Comparison of ENCODE assay signal across 1 cellular context in genomic region chr20:49795125-49795424, GRCh38.
TF ChIP-seq lines count a peak whose summit lies in the region.

No MANE protein-coding gene starts in this region.

TF ChIP-seq in K562, 482 proteins besides CTCF, POLR2A, EP300 and RAD21:
- peak; percentile 47 for TF ChIP-seq BCOR (IDR thresholded peaks at IDR 0.05)
- TF ChIP-seq RBM25 (IDR thresholded peaks at IDR 0.05; ENCODE audit: low read depth, low read length, severe bottlenecking), result peak; percentile 57
- peak; percentile 22; the same call in 1 of the 2 replicates for TF ChIP-seq ARID1B (IDR thresholded peaks at IDR 0.05)
- TF ChIP-seq TRIM28 (IDR thresholded peaks at IDR 0.05), result no peak
- TF ChIP-seq RERE (CRISPR knock-in tag; IDR thresholded peaks at IDR 0.05; ENCODE audit: borderline replicate concordance), result no peak
